Comparison of ENCODE assay signal across 14 cellular contexts in the genomic region with DNA sequence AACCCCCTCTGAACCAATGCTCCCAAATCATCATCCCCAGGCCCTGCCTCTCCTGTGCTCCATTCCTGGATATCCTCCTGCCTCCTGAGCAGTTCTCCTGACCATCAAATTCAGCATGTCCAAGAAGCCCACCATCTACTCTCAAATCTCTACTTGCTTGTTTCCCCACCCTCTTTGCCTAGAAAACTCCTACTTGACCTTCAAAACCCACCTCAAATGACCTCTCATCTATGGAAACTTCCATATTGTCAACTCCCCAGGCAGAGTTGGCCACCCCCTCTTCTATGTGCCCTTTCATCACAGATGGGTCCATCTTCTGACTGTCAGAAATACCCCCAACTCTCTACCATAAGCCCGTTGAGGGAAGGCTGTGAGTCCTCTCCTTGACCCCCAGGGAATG. TPM values are rescaled to one million over a fixed set of nuclear protein-coding genes. Genes with fewer than 3 reads are reported as not detected.
"Had no signal": no experiment of that assay in that cellular context is flagged by ENCODE, and none has a peak within 500 bp of the region (broad histone marks: within the 10 kb centered on the region; RNA-seq: fewer than 3 reads in every experiment).

No MANE protein-coding gene starts in this region.

- DNase-seq: activated B cell treated with CpG ODN at 0.5 μM for 24 hours; activated CD4-positive, alpha-beta T cell treated with anti-CD3 and anti-CD28 coated beads for 48 hours; activated CD8-positive, alpha-beta memory T cell treated with anti-CD3 and anti-CD28 coated beads for 24 hours; activated naive CD4-positive, alpha-beta T cell treated with anti-CD3 and anti-CD28 coated beads for 36 hours; activated T-cell treated with anti-CD3 and anti-CD28 coated beads for 4 hours; adrenal gland; colonic mucosa; hippocampal formation; left ventricle myocardium inferior; ovary; sigmoid colon; spleen; SW 1271 had no signal

- H3K9me3 Mint-ChIP-seq: activated B cell treated with CpG ODN at 0.5 μM for 24 hours; activated naive CD4-positive, alpha-beta T cell treated with anti-CD3 and anti-CD28 coated beads for 36 hours had no signal

- H3K4me3 Mint-ChIP-seq: activated B cell treated with CpG ODN at 0.5 μM for 24 hours; activated naive CD4-positive, alpha-beta T cell treated with anti-CD3 and anti-CD28 coated beads for 36 hours had no signal

- H3K27ac Mint-ChIP-seq: activated naive CD4-positive, alpha-beta T cell treated with anti-CD3 and anti-CD28 coated beads for 36 hours had no signal

RNA-seq across cellular contexts. Expression of a gene that starts 43.5 kb away (rescaled TPM):
- total RNA-seq: T-helper 2 cell treated with Interferon-gamma antibody and Interleukin-4, amounts not matched to agents 100 ng/mL and 5 ng/mL, for 36 hours had no signal
